In the genomic region with DNA sequence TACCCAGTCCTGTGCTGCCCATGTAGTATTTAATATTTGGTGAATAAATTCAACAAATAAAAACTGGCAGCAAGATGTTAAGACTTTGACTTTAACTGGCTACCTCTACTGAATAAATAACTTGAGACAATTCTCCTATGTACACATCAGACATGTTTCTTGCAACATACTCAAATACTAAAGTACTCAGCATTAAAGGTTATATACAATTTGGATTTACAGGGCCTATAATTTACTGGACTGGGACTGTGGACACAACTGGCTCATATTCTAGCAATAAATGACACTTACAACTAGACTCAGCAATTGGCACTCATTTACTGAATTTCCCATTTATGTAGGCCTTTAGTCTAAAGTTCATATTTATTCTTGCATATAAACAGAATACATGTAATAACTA, we compare ENCODE assay signal across 13 cellular contexts. TPM values are rescaled to one million over a fixed set of nuclear protein-coding genes. Genes with fewer than 3 reads are reported as not detected.
DNase-seq lines count a peak whose midpoint lies in the region; ATAC-seq, FAIRE-seq and TF ChIP-seq lines count a peak whose summit lies in the region.
"Had no signal": no experiment of that assay in that cellular context is flagged by ENCODE, and none has a peak within 500 bp of the region (broad histone marks: within the 10 kb centered on the region; RNA-seq: fewer than 3 reads in every experiment).

No MANE protein-coding gene starts in this region.

- no peak overlapping the region for H2AFZ ChIP-seq in OCI-LY7 (ENCODE audit: low read length)
- no peak overlapping the region for H2AFZ ChIP-seq in endothelial cell of umbilical vein (ENCODE audit: low read depth, low read length)
- H2AFZ ChIP-seq: parathyroid adenoma had no signal

- no peak for TF ChIP-seq POLR2A in endothelial cell of umbilical vein (IDR thresholded peaks at IDR 0.05; ENCODE audit: low read depth, low read length)

- no peak for ATAC-seq in HG02623 (IDR thresholded peaks at IDR 0.05; ENCODE audit: unreplicated experiment)

- dilution Hi-C loops in endothelial cell of umbilical vein (cut with MboI; ENCODE audit: extremely low pct_ligation_motif_present, low sequenced_read_pairs) = no loop called here

- H4K20me1 ChIP-seq in OCI-LY7 (ENCODE audit: insufficient read depth, low read length) (peaks cover 14% of the 10 kb centered on the region), endothelial cell of umbilical vein (replicated peaks; ENCODE audit: control insufficient read depth, extremely low read depth, insufficient read depth, low read length) (no peaks in the 10 kb centered on the region)

- POLR2A ChIA-PET in OCI-LY7 (lab: Charles Lee) = interaction anchor here (0.6 to 1.4 kb wide), 4 partner anchors 9 to 1095 kb away, joined by 4 to 17 read pairs (median 4); partner anchors contain the start of gene EIF5A2
- POLR2A ChIA-PET in endothelial cell of umbilical vein (lab: Charles Lee) = interaction anchor here (0.5 kb wide), 1 partner anchor 178 kb away, joined by 5 read pairs; no protein-coding TSS in a partner anchor

- H3K36me3 ChIP-seq in OCI-LY7 (ENCODE audit: insufficient read depth, low read length) (peaks cover 55% of the 10 kb centered on the region), endothelial cell of umbilical vein (ENCODE audit: control insufficient read depth in 2 of 2, extremely low read depth in 1 of 2, insufficient read depth in 2 of 2, low read length in 2 of 2) (peaks cover 13 to 14% of the 10 kb centered on the region in 2 experiments)

- H3K36me3 Mint-ChIP-seq in T-helper 1 cell treated with Interleukin-12 subunit alpha and Interleukin-12 subunit beta and Interleukin-4 antibody, amounts not matched to agents 30 μg/mL and 1 μg/mL, for 36 hours (ENCODE audit: low read depth) = peaks cover 27% of the 10 kb centered on the region
- peaks cover 17% of the 10 kb centered on the region for H3K36me3 Mint-ChIP-seq in progenitor cell of endocrine pancreas (ENCODE audit: insufficient read depth)

- H3K27ac Mint-ChIP-seq in T-helper 1 cell treated with Interleukin-12 subunit alpha and Interleukin-12 subunit beta and Interleukin-4 antibody, amounts not matched to agents 30 μg/mL and 1 μg/mL, for 36 hours = no peak overlapping the region
- H3K27ac Mint-ChIP-seq in progenitor cell of endocrine pancreas = peak overlapping the region; percentile 51

- intact Hi-C loops in OCI-LY7 (cut with micrococcal nuclease; ENCODE audit: unreplicated experiment) = loop anchor here (5.0 kb wide), 2 partner anchors 235 to 510 kb away; partner anchors contain the start of gene SKIL
- intact Hi-C loops in endothelial cell of umbilical vein (cut with micrococcal nuclease) = loop anchor here (5.0 kb wide), 1 partner anchor 455 kb away; no protein-coding TSS in a partner anchor

- no peak for FAIRE-seq in endothelial cell of umbilical vein (lab: Jason Lieb, UNC)

- H3K27me3 ChIP-seq in endothelial cell of umbilical vein (ENCODE audit: control insufficient read depth in 2 of 2, insufficient read depth in 2 of 2, low read length in 2 of 2) = no peaks in the 10 kb centered on the region
- H3K27me3 ChIP-seq: SJSA1 had no signal

- peak overlapping the region; percentile 60 for H3K4me3 Mint-ChIP-seq in T-helper 1 cell treated with Interleukin-12 subunit alpha and Interleukin-12 subunit beta and Interleukin-4 antibody, amounts not matched to agents 30 μg/mL and 1 μg/mL, for 36 hours
- no peak overlapping the region for H3K4me3 Mint-ChIP-seq in progenitor cell of endocrine pancreas (ENCODE audit: low read depth)

- no peaks in the 10 kb centered on the region for H3K9me2 ChIP-seq in OCI-LY7 (ENCODE audit: insufficient read depth, low read length)

- no peaks in the 10 kb centered on the region for H3K9me1 ChIP-seq in endothelial cell of umbilical vein (replicated peaks; ENCODE audit: control insufficient read depth, extremely low read depth, insufficient read depth, low read length)

- H3K4me1 ChIP-seq in OCI-LY7 (ENCODE audit: insufficient read depth, low read length, poor library complexity, severe bottlenecking) = peaks cover 27% of the 10 kb centered on the region
- peaks cover 21% of the 10 kb centered on the region for H3K4me1 ChIP-seq in endothelial cell of umbilical vein (ENCODE audit: control insufficient read depth, extremely low read depth, insufficient read depth, low read length)
- H3K4me1 ChIP-seq: parathyroid adenoma had no signal

- H3K27me3 Mint-ChIP-seq in T-helper 1 cell treated with Interleukin-12 subunit alpha and Interleukin-12 subunit beta and Interleukin-4 antibody, amounts not matched to agents 30 μg/mL and 1 μg/mL, for 36 hours (ENCODE audit: low read depth) = no peaks in the 10 kb centered on the region
- no peaks in the 10 kb centered on the region for H3K27me3 Mint-ChIP-seq in progenitor cell of endocrine pancreas

- BruUV-seq in OCI-LY7 (replicated peaks; lab: Mats Ljungman, UMichigan) = no TSS peak
- no TSS peak for BruUV-seq in endothelial cell of umbilical vein (replicated peaks; lab: Mats Ljungman, UMichigan)

- H3K4me2 ChIP-seq in OCI-LY7 (ENCODE audit: low read length) (peak overlapping the region; percentile 73), endothelial cell of umbilical vein (ENCODE audit: insufficient read depth, low read length) (peak overlapping the region; percentile 94)

- CTCF ChIA-PET in OCI-LY7 (lab: Charles Lee; ENCODE audit: unreplicated experiment) = no interaction called here
- CTCF ChIA-PET in endothelial cell of umbilical vein (lab: Charles Lee) = interaction anchor here (2.1 kb wide), 1 partner anchor 454 kb away, joined by 8 read pairs; no protein-coding TSS in a partner anchor

- H3K4me3 ChIP-seq in OCI-LY7 (ENCODE audit: low read depth, low read length, poor library complexity, severe bottlenecking) (peak overlapping the region; percentile 97), endothelial cell of umbilical vein (replicated peaks in 1 of 3; ENCODE audit: insufficient read depth in 1 of 3, low read depth in 1 of 3, low read length in 3 of 3) (peak overlapping the region in 1 of 3 experiments; percentile 94)
- H3K4me3 ChIP-seq: SJSA1 had no signal

- H3K4me1 Mint-ChIP-seq in T-helper 1 cell treated with Interleukin-12 subunit alpha and Interleukin-12 subunit beta and Interleukin-4 antibody, amounts not matched to agents 30 μg/mL and 1 μg/mL, for 36 hours (ENCODE audit: low read depth) = peaks cover 15% of the 10 kb centered on the region
- peaks cover 14% of the 10 kb centered on the region for H3K4me1 Mint-ChIP-seq in progenitor cell of endocrine pancreas (ENCODE audit: low read depth)

- H3K79me2 ChIP-seq in OCI-LY7 (ENCODE audit: insufficient read depth, low read depth, low read length) (peaks cover 41% of the 10 kb centered on the region), endothelial cell of umbilical vein (ENCODE audit: control insufficient read depth, insufficient read depth, low read length) (peaks cover 28% of the 10 kb centered on the region)
- H3K79me2 ChIP-seq: parathyroid adenoma had no signal

- TF ChIP-seq CTCF in OCI-LY7 (conservative IDR thresholded peaks at IDR 0.05; ENCODE audit: low read length) (no peak), endothelial cell of umbilical vein (IDR thresholded peaks at IDR 0.05; ENCODE audit: extremely low read depth in 1 of 2, insufficient read depth in 1 of 2, low read depth in 1 of 2, low read length in 2 of 2) (no peak), progenitor cell of endocrine pancreas (IDR thresholded peaks at IDR 0.05; ENCODE audit: unreplicated experiment) (no peak)

- H3K9me3 ChIP-seq in OCI-LY7 (ENCODE audit: low read length) (no peaks in the 10 kb centered on the region), endothelial cell of umbilical vein (replicated peaks; ENCODE audit: control insufficient read depth, insufficient read depth, low read length) (no peaks in the 10 kb centered on the region)
- H3K9me3 ChIP-seq: SJSA1 had no signal

- H3K27ac ChIP-seq in OCI-LY7 (ENCODE audit: low read depth, low read length, poor library complexity, severe bottlenecking) (peak overlapping the region; percentile 90), endothelial cell of umbilical vein (ENCODE audit: insufficient read depth, low read depth, low read length) (no peak overlapping the region)
- H3K27ac ChIP-seq: parathyroid adenoma, SJSA1 had no signal

- DNase-seq in T-helper 1 cell = no peak
- DNase-seq in OCI-LY7 (ENCODE audit: low spot score) = no peak
- DNase-seq in endothelial cell of umbilical vein (ENCODE audit: low read depth, low spot score) = no peak
- no peak for DNase-seq in progenitor cell of endocrine pancreas (ENCODE audit: low spot score, unreplicated experiment)
- DNase-seq in stimulated activated CD4-positive, alpha-beta T cell treated with anti-CD3 and anti-CD28 coated beads, Interleukin-4, amount 100 ng/mL, for 1 hour = no peak
- DNase-seq in NCI-H748 treated with DMSO at 0.1 percent for 48 hours (lab: John Stamatoyannopoulos, UW) = no peak
- DNase-seq: activated naive CD4-positive, alpha-beta T cell treated with Interleukin-2 at 50 U/mL for 16 hours; glutamatergic neuron; NCI-H2081 had no signal

- no peaks in the 10 kb centered on the region for H3K9me3 Mint-ChIP-seq in T-helper 1 cell treated with Interleukin-12 subunit alpha and Interleukin-12 subunit beta and Interleukin-4 antibody, amounts not matched to agents 30 μg/mL and 1 μg/mL, for 36 hours
- H3K9me3 Mint-ChIP-seq in progenitor cell of endocrine pancreas (ENCODE audit: low read depth) = no peaks in the 10 kb centered on the region

- peak overlapping the region; percentile 98 for H3K9ac ChIP-seq in endothelial cell of umbilical vein (replicated peaks; ENCODE audit: extremely low read depth, insufficient read depth, low read length)
- H3K9ac ChIP-seq: parathyroid adenoma had no signal

RNA-seq across cellular contexts. Expression of gene RPL22L1, which starts 2.4 kb away (rescaled TPM):
- 32.9 and 51.7 TPM in 2 replicates for total RNA-seq in OCI-LY7 (2014; rRNA removed; shearing (Covaris generic))
- 49.3 and 58.9 TPM in 2 replicates for total RNA-seq in OCI-LY7 (2022)
- total RNA-seq in endothelial cell of umbilical vein = 159 and 176 TPM in 2 replicates
- polyA plus RNA-seq in endothelial cell of umbilical vein = 26.3 and 65.0 TPM in 2 replicates
- polyA plus RNA-seq in endothelial cell of umbilical vein (2011; cell fraction: cytosol; rRNA removed) = 125 and 170 TPM in 2 replicates
- 31.9 and 74.8 TPM in 2 replicates for polyA plus RNA-seq in endothelial cell of umbilical vein (2011; cell fraction: nucleus; rRNA removed)
- 443 and 489 TPM in 2 replicates for polyA plus RNA-seq in endothelial cell of umbilical vein (2012)
- polyA minus RNA-seq in endothelial cell of umbilical vein = 3.2 and 4.2 TPM in 2 replicates
- polyA minus RNA-seq in endothelial cell of umbilical vein (2011; cell fraction: cytosol; rRNA and poly(A)+ RNA removed) = 8.1 TPM
- 11.7 and 20.3 TPM in 2 replicates for polyA minus RNA-seq in endothelial cell of umbilical vein (2011; cell fraction: nucleus; rRNA and poly(A)+ RNA removed)
- 53.8 TPM in 2 replicates for total RNA-seq in progenitor cell of endocrine pancreas

RNA-seq across cellular contexts. Expression of gene EIF5A2, which starts 40.9 kb away (rescaled TPM):
- total RNA-seq in OCI-LY7 (2014; rRNA removed; shearing (Covaris generic)) = 3.1 and 9.8 TPM in 2 replicates
- total RNA-seq in OCI-LY7 (2022) = 21.9 and 22.9 TPM in 2 replicates
- 10.9 and 12.3 TPM in 2 replicates for total RNA-seq in endothelial cell of umbilical vein
- 1.8 and 3.7 TPM in 2 replicates for polyA plus RNA-seq in endothelial cell of umbilical vein
- polyA plus RNA-seq in endothelial cell of umbilical vein (2011; cell fraction: cytosol; rRNA removed) = 3.3 and 4.9 TPM in 2 replicates
- 1.1 and 2.0 TPM in 2 replicates for polyA plus RNA-seq in endothelial cell of umbilical vein (2011; cell fraction: nucleus; rRNA removed)
- 7.6 and 13.2 TPM in 2 replicates for polyA plus RNA-seq in endothelial cell of umbilical vein (2012)
- polyA minus RNA-seq in endothelial cell of umbilical vein = 2.5 and 3.8 TPM in 2 replicates
- 4.3 TPM for polyA minus RNA-seq in endothelial cell of umbilical vein (2011; cell fraction: cytosol; rRNA and poly(A)+ RNA removed)
- polyA minus RNA-seq in endothelial cell of umbilical vein (2011; cell fraction: nucleus; rRNA and poly(A)+ RNA removed) = 1.3 and 2.4 TPM in 2 replicates
- 2.7 and 3.7 TPM in 2 replicates for total RNA-seq in progenitor cell of endocrine pancreas
